21 cellular contexts compared by ENCODE assay signal in the genomic region with DNA sequence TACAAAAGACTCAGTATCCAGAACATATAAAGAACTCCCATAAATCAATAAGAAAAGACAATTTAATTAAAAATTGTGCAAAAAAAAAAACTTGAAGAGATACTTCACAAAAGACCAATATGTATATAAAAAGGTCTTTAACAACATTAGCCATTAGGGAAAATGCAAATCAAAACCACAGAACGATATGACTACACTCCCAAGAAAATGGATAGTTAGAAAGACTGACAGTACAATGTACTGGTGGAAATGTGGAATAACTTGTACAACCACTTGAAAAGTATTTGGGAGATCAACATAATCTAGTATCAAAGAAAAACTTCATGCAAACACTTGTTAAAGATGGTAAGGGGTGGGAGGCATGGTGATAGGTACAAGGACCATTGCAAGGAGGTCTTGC. TPM values are rescaled to one million over a fixed set of nuclear protein-coding genes. Genes with fewer than 3 reads are reported as not detected.
DNase-seq lines count a peak whose midpoint lies in the region; ATAC-seq, FAIRE-seq and TF ChIP-seq lines count a peak whose summit lies in the region.
"Had no signal": no experiment of that assay in that cellular context is flagged by ENCODE, and none has a peak within 500 bp of the region (broad histone marks: within the 10 kb centered on the region; RNA-seq: fewer than 3 reads in every experiment).

No MANE protein-coding gene starts in this region.

- dilution Hi-C loops in endothelial cell of umbilical vein (cut with MboI; ENCODE audit: extremely low pct_ligation_motif_present, low sequenced_read_pairs): no loop called here

- H3K36me3 Mint-ChIP-seq in activated CD4-positive, alpha-beta T cell treated with anti-CD3 and anti-CD28 coated beads for 36 hours (ENCODE audit: low read depth): no peaks in the 10 kb centered on the region
- H3K36me3 Mint-ChIP-seq in progenitor cell of endocrine pancreas (ENCODE audit: insufficient read depth): no peaks in the 10 kb centered on the region
- H3K36me3 Mint-ChIP-seq: CD14-positive monocyte; CD4-positive, alpha-beta memory T cell had no signal

- peaks cover 5 to 7% of the 10 kb centered on the region in 2 experiments for H3K27me3 ChIP-seq in endothelial cell of umbilical vein (ENCODE audit: control insufficient read depth in 2 of 2, insufficient read depth in 2 of 2, low read length in 2 of 2)
- no peaks in the 10 kb centered on the region for H3K27me3 ChIP-seq in thyroid gland
- H3K27me3 ChIP-seq: BLaER1 had no signal

- WGBS in thyroid gland, 2 donors: 83 to 90% methylated on average over 1 of the region's 1 CpG

- no peak for TF ChIP-seq CTCF in endothelial cell of umbilical vein (IDR thresholded peaks at IDR 0.05; ENCODE audit: extremely low read depth in 1 of 2, insufficient read depth in 1 of 2, low read depth in 1 of 2, low read length in 2 of 2)
- no peak for TF ChIP-seq CTCF in progenitor cell of endocrine pancreas (IDR thresholded peaks at IDR 0.05; ENCODE audit: unreplicated experiment)
- no peak for TF ChIP-seq CTCF in thyroid gland (IDR thresholded peaks at IDR 0.05)

- H4K20me1 ChIP-seq in endothelial cell of umbilical vein (replicated peaks; ENCODE audit: control insufficient read depth, extremely low read depth, insufficient read depth, low read length): no peaks in the 10 kb centered on the region
- H4K20me1 ChIP-seq: BLaER1 had no signal

- POLR2A ChIA-PET in activated CD4-positive, alpha-beta T cell treated with anti-CD3 and anti-CD28 coated beads for 36 hours (lab: Charles Lee): no interaction called here
- POLR2A ChIA-PET in endothelial cell of umbilical vein (lab: Charles Lee): no interaction called here

- no peaks in the 10 kb centered on the region for H3K27me3 Mint-ChIP-seq in activated CD4-positive, alpha-beta T cell treated with anti-CD3 and anti-CD28 coated beads for 36 hours
- H3K27me3 Mint-ChIP-seq in progenitor cell of endocrine pancreas: no peaks in the 10 kb centered on the region
- H3K27me3 Mint-ChIP-seq: CD4-positive, alpha-beta memory T cell had no signal

- H3K27ac Mint-ChIP-seq in activated CD4-positive, alpha-beta T cell treated with anti-CD3 and anti-CD28 coated beads for 36 hours: no peak overlapping the region
- H3K27ac Mint-ChIP-seq in progenitor cell of endocrine pancreas: peak overlapping the region; percentile 8
- H3K27ac Mint-ChIP-seq: CD14-positive monocyte; CD4-positive, alpha-beta memory T cell had no signal

- no peaks in the 10 kb centered on the region for H3K36me3 ChIP-seq in endothelial cell of umbilical vein (ENCODE audit: control insufficient read depth in 2 of 2, extremely low read depth in 1 of 2, insufficient read depth in 2 of 2, low read length in 2 of 2)
- no peaks in the 10 kb centered on the region for H3K36me3 ChIP-seq in thyroid gland
- H3K36me3 ChIP-seq: BLaER1, HAP-1 had no signal

- no peaks in the 10 kb centered on the region for H3K9me3 Mint-ChIP-seq in activated CD4-positive, alpha-beta T cell treated with anti-CD3 and anti-CD28 coated beads for 36 hours (ENCODE audit: low read depth)
- H3K9me3 Mint-ChIP-seq in progenitor cell of endocrine pancreas (ENCODE audit: low read depth): peaks cover 3% of the 10 kb centered on the region
- H3K9me3 Mint-ChIP-seq: CD14-positive monocyte; CD4-positive, alpha-beta memory T cell had no signal

- H3K9ac ChIP-seq in endothelial cell of umbilical vein (replicated peaks; ENCODE audit: extremely low read depth, insufficient read depth, low read length): no peak overlapping the region
- H3K9ac ChIP-seq: BLaER1 had no signal

- CTCF ChIA-PET in activated CD4-positive, alpha-beta T cell treated with anti-CD3 and anti-CD28 coated beads for 36 hours (lab: Charles Lee): interaction anchor here (6.4 kb wide), 1 partner anchor 9 kb away, joined by 33 read pairs; no protein-coding TSS in a partner anchor
- CTCF ChIA-PET in endothelial cell of umbilical vein (lab: Charles Lee): interaction anchor here (1.8 kb wide), 1 partner anchor 8 kb away, joined by 6 read pairs; no protein-coding TSS in a partner anchor

- H3K9me3 ChIP-seq in endothelial cell of umbilical vein (replicated peaks; ENCODE audit: control insufficient read depth, insufficient read depth, low read length) (no peaks in the 10 kb centered on the region), thyroid gland (no peaks in the 10 kb centered on the region)
- H3K9me3 ChIP-seq: BLaER1, HAP-1 had no signal

- no peak overlapping the region for H3K27ac ChIP-seq in endothelial cell of umbilical vein (ENCODE audit: insufficient read depth, low read depth, low read length)
- H3K27ac ChIP-seq in thyroid gland: no peak overlapping the region
- H3K27ac ChIP-seq: 22Rv1, BLaER1 had no signal

- DNase-seq in activated CD4-positive, alpha-beta T cell treated with anti-CD3 and anti-CD28 coated beads for 36 hours: no peak
- DNase-seq in activated CD4-positive, alpha-beta T cell treated with anti-CD3 and anti-CD28 coated beads for 48 hours: no peak
- DNase-seq in endothelial cell of umbilical vein (ENCODE audit: low read depth, low spot score): no peak
- no peak for DNase-seq in progenitor cell of endocrine pancreas (ENCODE audit: low spot score, unreplicated experiment)
- DNase-seq in thyroid gland: no peak
- DNase-seq in 8988T: no peak
- DNase-seq in NCI-H2029 (lab: John Stamatoyannopoulos, UW): no peak
- DNase-seq: CD4-positive, alpha-beta memory T cell; DMS153; DMS79 had no signal

- H3K4me1 Mint-ChIP-seq in activated CD4-positive, alpha-beta T cell treated with anti-CD3 and anti-CD28 coated beads for 36 hours: peaks cover 4% of the 10 kb centered on the region
- H3K4me1 Mint-ChIP-seq in progenitor cell of endocrine pancreas (ENCODE audit: low read depth): peaks cover 16% of the 10 kb centered on the region

- intact Hi-C loops in activated CD4-positive, alpha-beta T cell treated with anti-CD3 and anti-CD28 coated beads for 36 hours (cut with DNase I, micrococcal nuclease): no loop called here
- intact Hi-C loops in endothelial cell of umbilical vein (cut with micrococcal nuclease) (loop anchor here (5.0 kb wide), 1 partner anchor 33 kb away; no protein-coding TSS in a partner anchor), thyroid gland (cut with DNase I) (no loop called here)

- FAIRE-seq in endothelial cell of umbilical vein (lab: Jason Lieb, UNC): peak; percentile 28
- FAIRE-seq: GM12878 had no signal

- no peaks in the 10 kb centered on the region for H3K9me1 ChIP-seq in endothelial cell of umbilical vein (replicated peaks; ENCODE audit: control insufficient read depth, extremely low read depth, insufficient read depth, low read length)

- H3K4me3 ChIP-seq in endothelial cell of umbilical vein (replicated peaks in 1 of 3; ENCODE audit: insufficient read depth in 1 of 3, low read depth in 1 of 3, low read length in 3 of 3) (no peak overlapping the region), thyroid gland (replicated peaks in 1 of 3) (no peak overlapping the region)
- H3K4me3 ChIP-seq: BLaER1, GM12878, HAP-1 had no signal

- no peak for TF ChIP-seq POLR2A in endothelial cell of umbilical vein (IDR thresholded peaks at IDR 0.05; ENCODE audit: low read depth, low read length)
- no peak for TF ChIP-seq POLR2A in thyroid gland (IDR thresholded peaks at IDR 0.05)

- ATAC-seq in activated CD4-positive, alpha-beta T cell treated with anti-CD3 and anti-CD28 coated beads for 36 hours: peak; percentile 30
- peak; percentile 53 for ATAC-seq in HG03520 (IDR thresholded peaks at IDR 0.05; ENCODE audit: unreplicated experiment)
- ATAC-seq: GM12878 had no signal

- H3K4me3 Mint-ChIP-seq in activated CD4-positive, alpha-beta T cell treated with anti-CD3 and anti-CD28 coated beads for 36 hours: no peak overlapping the region
- no peak overlapping the region for H3K4me3 Mint-ChIP-seq in progenitor cell of endocrine pancreas (ENCODE audit: low read depth)
- H3K4me3 Mint-ChIP-seq: CD14-positive monocyte; CD4-positive, alpha-beta memory T cell had no signal

- BruUV-seq in endothelial cell of umbilical vein (replicated peaks; lab: Mats Ljungman, UMichigan): no TSS peak

- no peak overlapping the region for H2AFZ ChIP-seq in endothelial cell of umbilical vein (ENCODE audit: low read depth, low read length)

- H3K79me2 ChIP-seq in endothelial cell of umbilical vein (ENCODE audit: control insufficient read depth, insufficient read depth, low read length): no peaks in the 10 kb centered on the region

- H3K4me1 ChIP-seq in endothelial cell of umbilical vein (ENCODE audit: control insufficient read depth, extremely low read depth, insufficient read depth, low read length) (no peaks in the 10 kb centered on the region), thyroid gland (no peaks in the 10 kb centered on the region)
- H3K4me1 ChIP-seq: BLaER1, HAP-1 had no signal

- no peak overlapping the region for H3K4me2 ChIP-seq in endothelial cell of umbilical vein (ENCODE audit: insufficient read depth, low read length)
- H3K4me2 ChIP-seq: BLaER1 had no signal

TF ChIP-seq in endothelial cell of umbilical vein, 7 proteins besides CTCF, POLR2A, EP300 and RAD21 (continues in another document):
- TF ChIP-seq POLR2AphosphoS5 (IDR thresholded peaks at IDR 0.05; ENCODE audit: insufficient read depth, low read depth, low read length) (no peak), MYC (IDR thresholded peaks at IDR 0.05; ENCODE audit: low read depth, low read length) (no peak)

RNA-seq across cellular contexts. Expression of gene CLCA1, which starts 3.9 kb away (rescaled TPM):
- not detected for total RNA-seq in activated CD4-positive, alpha-beta T cell treated with anti-CD3 and anti-CD28 coated beads for 36 hours
- total RNA-seq in endothelial cell of umbilical vein: not detected in 2 replicates
- polyA plus RNA-seq in endothelial cell of umbilical vein: not detected in 2 replicates
- polyA plus RNA-seq in endothelial cell of umbilical vein (2011; cell fraction: cytosol; rRNA removed): not detected in 2 replicates
- polyA plus RNA-seq in endothelial cell of umbilical vein (2011; cell fraction: nucleus; rRNA removed): not detected in 2 replicates
- polyA plus RNA-seq in endothelial cell of umbilical vein (2012): not detected in 2 replicates
- not detected in 2 replicates for polyA minus RNA-seq in endothelial cell of umbilical vein
- not detected for polyA minus RNA-seq in endothelial cell of umbilical vein (2011; cell fraction: cytosol; rRNA and poly(A)+ RNA removed)
- polyA minus RNA-seq in endothelial cell of umbilical vein (2011; cell fraction: nucleus; rRNA and poly(A)+ RNA removed): not detected in 2 replicates
- not detected in 2 replicates for total RNA-seq in progenitor cell of endocrine pancreas
- total RNA-seq in thyroid gland: not detected
- total RNA-seq: A673; CD4-positive, alpha-beta memory T cell; Daoy; H4; HT-29 had no signal
- polyA plus RNA-seq: AG04450; CD14-positive monocyte; CD4-positive, alpha-beta memory T cell; GM12878 had no signal

RNA-seq across cellular contexts. Expression of gene CLCA2, which starts 40.8 kb away (rescaled TPM):
- total RNA-seq in activated CD4-positive, alpha-beta T cell treated with anti-CD3 and anti-CD28 coated beads for 36 hours: not detected
- total RNA-seq in endothelial cell of umbilical vein (0.11 TPM in 1 of 2 replicates, not detected in the other), progenitor cell of endocrine pancreas (not detected in 2 replicates), thyroid gland (not detected)
- 0.01 and 0.05 TPM in 2 replicates for polyA plus RNA-seq in endothelial cell of umbilical vein
- 0.06 TPM in 1 of 2 replicates, not detected in the other for polyA plus RNA-seq in endothelial cell of umbilical vein (2011; cell fraction: cytosol; rRNA removed)
- not detected in 2 replicates for polyA plus RNA-seq in endothelial cell of umbilical vein (2011; cell fraction: nucleus; rRNA removed)
- polyA plus RNA-seq in endothelial cell of umbilical vein (2012): 0.05 TPM in 1 of 2 replicates, not detected in the other
- 0.17 TPM in 1 of 2 replicates, not detected in the other for polyA minus RNA-seq in endothelial cell of umbilical vein
- polyA minus RNA-seq in endothelial cell of umbilical vein (2011; cell fraction: cytosol; rRNA and poly(A)+ RNA removed): 0.20 TPM
- not detected in 2 replicates for polyA minus RNA-seq in endothelial cell of umbilical vein (2011; cell fraction: nucleus; rRNA and poly(A)+ RNA removed)
- total RNA-seq: A673; CD4-positive, alpha-beta memory T cell; Daoy; GM12878; HT-29 had no signal
- polyA plus RNA-seq: CD14-positive monocyte; CD4-positive, alpha-beta memory T cell had no signal
